Comparison of ENCODE assay signal across 1 cellular context in the genomic region with DNA sequence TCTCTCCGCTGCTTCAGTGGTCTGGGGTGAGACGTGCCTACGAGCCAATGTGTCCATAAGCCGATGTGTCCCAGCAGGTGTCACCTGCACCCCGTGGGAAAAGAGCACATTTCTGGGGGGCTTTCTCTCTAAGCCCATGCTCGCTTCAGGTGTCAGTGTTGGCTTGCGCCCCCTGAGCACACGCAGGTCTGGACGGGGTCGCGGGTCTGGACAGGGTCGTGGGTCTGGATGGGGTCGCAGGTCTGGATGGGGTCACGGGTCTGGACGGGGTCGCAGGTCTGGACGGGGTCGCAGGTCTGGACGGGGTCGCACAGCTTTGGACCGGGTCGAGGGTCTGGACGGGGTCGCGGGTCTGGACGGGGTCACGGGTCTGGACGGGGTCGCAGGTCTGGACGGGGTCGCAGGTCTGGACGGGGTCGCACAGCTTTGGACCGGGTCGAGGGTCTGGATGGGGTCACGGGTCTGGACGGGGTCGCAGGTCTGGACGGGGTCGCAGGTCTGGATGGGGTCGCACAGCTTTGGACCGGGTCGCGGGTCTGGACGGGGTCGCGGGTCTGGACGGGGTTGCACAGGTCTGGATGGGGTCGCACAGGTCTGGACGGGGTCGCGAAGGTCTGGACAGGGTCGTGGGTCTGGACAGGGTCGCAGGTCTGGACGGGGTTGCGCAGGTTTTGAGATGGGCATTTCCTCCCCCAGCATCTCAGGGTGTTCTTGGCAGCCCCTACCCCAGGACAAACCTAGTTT.
TF ChIP-seq lines count a peak whose summit lies in the region.

No MANE protein-coding gene starts in this region.

TF ChIP-seq in GM23338, 12 proteins besides CTCF, POLR2A, EP300 and RAD21:
- TF ChIP-seq, protein P1, sequence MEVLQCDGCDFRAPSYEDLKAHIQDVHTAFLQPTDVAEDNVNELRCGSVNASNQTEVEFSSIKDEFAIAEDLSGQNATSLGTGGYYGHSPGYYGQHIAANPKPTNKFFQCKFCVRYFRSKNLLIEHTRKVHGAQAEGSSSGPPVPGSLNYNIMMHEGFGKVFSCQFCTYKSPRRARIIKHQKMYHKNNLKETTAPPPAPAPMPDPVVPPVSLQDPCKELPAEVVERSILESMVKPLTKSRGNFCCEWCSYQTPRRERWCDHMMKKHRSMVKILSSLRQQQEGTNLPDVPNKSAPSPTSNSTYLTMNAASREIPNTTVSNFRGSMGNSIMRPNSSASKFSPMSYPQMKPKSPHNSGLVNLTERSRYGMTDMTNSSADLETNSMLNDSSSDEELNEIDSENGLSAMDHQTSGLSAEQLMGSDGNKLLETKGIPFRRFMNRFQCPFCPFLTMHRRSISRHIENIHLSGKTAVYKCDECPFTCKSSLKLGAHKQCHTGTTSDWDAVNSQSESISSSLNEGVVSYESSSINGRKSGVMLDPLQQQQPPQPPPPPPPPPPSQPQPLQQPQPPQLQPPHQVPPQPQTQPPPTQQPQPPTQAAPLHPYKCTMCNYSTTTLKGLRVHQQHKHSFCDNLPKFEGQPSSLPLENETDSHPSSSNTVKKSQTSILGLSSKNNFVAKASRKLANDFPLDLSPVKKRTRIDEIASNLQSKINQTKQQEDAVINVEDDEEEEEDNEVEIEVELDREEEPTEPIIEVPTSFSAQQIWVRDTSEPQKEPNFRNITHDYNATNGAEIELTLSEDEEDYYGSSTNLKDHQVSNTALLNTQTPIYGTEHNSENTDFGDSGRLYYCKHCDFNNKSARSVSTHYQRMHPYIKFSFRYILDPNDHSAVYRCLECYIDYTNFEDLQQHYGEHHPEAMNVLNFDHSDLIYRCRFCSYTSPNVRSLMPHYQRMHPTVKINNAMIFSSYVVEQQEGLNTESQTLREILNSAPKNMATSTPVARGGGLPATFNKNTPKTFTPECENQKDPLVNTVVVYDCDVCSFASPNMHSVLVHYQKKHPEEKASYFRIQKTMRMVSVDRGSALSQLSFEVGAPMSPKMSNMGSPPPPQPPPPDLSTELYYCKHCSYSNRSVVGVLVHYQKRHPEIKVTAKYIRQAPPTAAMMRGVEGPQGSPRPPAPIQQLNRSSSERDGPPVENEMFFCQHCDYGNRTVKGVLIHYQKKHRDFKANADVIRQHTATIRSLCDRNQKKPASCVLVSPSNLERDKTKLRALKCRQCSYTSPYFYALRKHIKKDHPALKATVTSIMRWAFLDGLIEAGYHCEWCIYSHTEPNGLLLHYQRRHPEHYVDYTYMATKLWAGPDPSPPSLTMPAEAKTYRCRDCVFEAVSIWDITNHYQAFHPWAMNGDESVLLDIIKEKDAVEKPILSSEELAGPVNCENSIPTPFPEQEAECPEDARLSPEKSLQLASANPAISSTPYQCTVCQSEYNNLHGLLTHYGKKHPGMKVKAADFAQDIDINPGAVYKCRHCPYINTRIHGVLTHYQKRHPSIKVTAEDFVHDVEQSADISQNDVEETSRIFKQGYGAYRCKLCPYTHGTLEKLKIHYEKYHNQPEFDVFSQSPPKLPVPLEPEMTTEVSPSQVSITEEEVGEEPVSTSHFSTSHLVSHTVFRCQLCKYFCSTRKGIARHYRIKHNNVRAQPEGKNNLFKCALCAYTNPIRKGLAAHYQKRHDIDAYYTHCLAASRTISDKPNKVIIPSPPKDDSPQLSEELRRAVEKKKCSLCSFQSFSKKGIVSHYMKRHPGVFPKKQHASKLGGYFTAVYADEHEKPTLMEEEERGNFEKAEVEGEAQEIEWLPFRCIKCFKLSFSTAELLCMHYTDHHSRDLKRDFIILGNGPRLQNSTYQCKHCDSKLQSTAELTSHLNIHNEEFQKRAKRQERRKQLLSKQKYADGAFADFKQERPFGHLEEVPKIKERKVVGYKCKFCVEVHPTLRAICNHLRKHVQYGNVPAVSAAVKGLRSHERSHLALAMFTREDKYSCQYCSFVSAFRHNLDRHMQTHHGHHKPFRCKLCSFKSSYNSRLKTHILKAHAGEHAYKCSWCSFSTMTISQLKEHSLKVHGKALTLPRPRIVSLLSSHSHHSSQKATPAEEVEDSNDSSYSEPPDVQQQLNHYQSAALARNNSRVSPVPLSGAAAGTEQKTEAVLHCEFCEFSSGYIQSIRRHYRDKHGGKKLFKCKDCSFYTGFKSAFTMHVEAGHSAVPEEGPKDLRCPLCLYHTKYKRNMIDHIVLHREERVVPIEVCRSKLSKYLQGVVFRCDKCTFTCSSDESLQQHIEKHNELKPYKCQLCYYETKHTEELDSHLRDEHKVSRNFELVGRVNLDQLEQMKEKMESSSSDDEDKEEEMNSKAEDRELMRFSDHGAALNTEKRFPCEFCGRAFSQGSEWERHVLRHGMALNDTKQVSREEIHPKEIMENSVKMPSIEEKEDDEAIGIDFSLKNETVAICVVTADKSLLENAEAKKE (CRISPR knock-in tag; IDR thresholded peaks at IDR 0.05) = no peak
- TF ChIP-seq POLR2AphosphoS5 (IDR thresholded peaks at IDR 0.05; ENCODE audit: low read depth) = no peak
- TF ChIP-seq ETS1 (IDR thresholded peaks at IDR 0.05) = no peak
- TF ChIP-seq, protein P2, sequence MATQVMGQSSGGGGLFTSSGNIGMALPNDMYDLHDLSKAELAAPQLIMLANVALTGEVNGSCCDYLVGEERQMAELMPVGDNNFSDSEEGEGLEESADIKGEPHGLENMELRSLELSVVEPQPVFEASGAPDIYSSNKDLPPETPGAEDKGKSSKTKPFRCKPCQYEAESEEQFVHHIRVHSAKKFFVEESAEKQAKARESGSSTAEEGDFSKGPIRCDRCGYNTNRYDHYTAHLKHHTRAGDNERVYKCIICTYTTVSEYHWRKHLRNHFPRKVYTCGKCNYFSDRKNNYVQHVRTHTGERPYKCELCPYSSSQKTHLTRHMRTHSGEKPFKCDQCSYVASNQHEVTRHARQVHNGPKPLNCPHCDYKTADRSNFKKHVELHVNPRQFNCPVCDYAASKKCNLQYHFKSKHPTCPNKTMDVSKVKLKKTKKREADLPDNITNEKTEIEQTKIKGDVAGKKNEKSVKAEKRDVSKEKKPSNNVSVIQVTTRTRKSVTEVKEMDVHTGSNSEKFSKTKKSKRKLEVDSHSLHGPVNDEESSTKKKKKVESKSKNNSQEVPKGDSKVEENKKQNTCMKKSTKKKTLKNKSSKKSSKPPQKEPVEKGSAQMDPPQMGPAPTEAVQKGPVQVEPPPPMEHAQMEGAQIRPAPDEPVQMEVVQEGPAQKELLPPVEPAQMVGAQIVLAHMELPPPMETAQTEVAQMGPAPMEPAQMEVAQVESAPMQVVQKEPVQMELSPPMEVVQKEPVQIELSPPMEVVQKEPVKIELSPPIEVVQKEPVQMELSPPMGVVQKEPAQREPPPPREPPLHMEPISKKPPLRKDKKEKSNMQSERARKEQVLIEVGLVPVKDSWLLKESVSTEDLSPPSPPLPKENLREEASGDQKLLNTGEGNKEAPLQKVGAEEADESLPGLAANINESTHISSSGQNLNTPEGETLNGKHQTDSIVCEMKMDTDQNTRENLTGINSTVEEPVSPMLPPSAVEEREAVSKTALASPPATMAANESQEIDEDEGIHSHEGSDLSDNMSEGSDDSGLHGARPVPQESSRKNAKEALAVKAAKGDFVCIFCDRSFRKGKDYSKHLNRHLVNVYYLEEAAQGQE (IDR thresholded peaks at IDR 0.05; ENCODE audit: unreplicated experiment) = no peak
- no peak for TF ChIP-seq STAT1 (IDR thresholded peaks at IDR 0.05; ENCODE audit: unreplicated experiment)
- no peak for TF ChIP-seq NANOG (IDR thresholded peaks at IDR 0.05; ENCODE audit: borderline replicate concordance)
- TF ChIP-seq EZH2phosphoT487 (IDR thresholded peaks at IDR 0.05; ENCODE audit: unreplicated experiment) = no peak
- TF ChIP-seq CREB1 (CRISPR knock-in tag; IDR thresholded peaks at IDR 0.05; ENCODE audit: low read depth) = no peak
- TF ChIP-seq EZH2 (IDR thresholded peaks at IDR 0.05; ENCODE audit: low read depth, unreplicated experiment) = no peak
- no peak for TF ChIP-seq ZNF331 (CRISPR knock-in tag; IDR thresholded peaks at IDR 0.05; ENCODE audit: low read depth)
- TF ChIP-seq ZNF114 (CRISPR knock-in tag; IDR thresholded peaks at IDR 0.05) = no peak
TF ChIP-seq in GM23338: peak in this region for 0.
